In the genomic region with DNA sequence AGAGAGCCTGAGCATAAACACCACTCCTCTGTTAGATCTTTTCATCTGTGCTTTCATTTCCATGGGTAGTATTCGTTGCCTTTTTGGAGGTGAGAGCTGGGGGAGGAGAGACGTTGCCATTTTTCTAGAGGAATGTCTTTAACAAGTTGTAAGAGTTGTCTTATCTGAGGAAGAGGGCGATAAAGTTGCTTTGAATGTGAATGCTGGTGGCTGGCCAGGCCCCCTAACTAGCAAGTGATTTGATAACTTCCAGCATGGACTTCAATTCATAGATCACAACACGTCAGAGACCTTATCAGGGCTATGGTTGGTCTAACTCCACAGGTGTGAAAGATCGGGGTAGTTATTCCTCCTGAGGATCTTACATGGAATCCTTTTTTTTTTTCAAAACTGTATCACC, we compare ENCODE assay signal across 23 cellular contexts. TPM values are rescaled to one million over a fixed set of nuclear protein-coding genes. Genes with fewer than 3 reads are reported as not detected.
"Had no signal": no experiment of that assay in that cellular context is flagged by ENCODE, and none has a peak within 500 bp of the region (broad histone marks: within the 10 kb centered on the region; RNA-seq: fewer than 3 reads in every experiment).

No MANE protein-coding gene starts in this region.

- H3K4me3 ChIP-seq: MG63, SJSA1, SK-N-MC had no signal

- DNase-seq: IMR-90, Karpas-422, KG1, MG63, NCI-H1092 treated with DMSO at 0.1 percent for 48 hours, NCI-H1436, NCI-H187, NCI-H2029, NCI-H2081 treated with DMSO at 0.1 percent for 48 hours, NCI-H2171, NCI-H226, NCI-H446, NCI-H510A, NCI-H524 treated with DMSO at 0.1 percent for 48 hours, NCI-H69, NCI-H774, Right ventricle myocardium superior, RPMI8226, SIG-M5 had no signal

- ATAC-seq: HepG2 had no signal

- H3K9me3 ChIP-seq: MG63, SJSA1 had no signal

- H3K36me3 ChIP-seq: MG63, SJSA1 had no signal

- H3K27me3 ChIP-seq: MG63, SJSA1 had no signal

- H3K27ac ChIP-seq: SJSA1, SK-N-MC had no signal

RNA-seq across cellular contexts. Expression of gene FBP1, which starts 57.2 kb away (rescaled TPM):
- total RNA-seq: HT1080, IMR-90, SJSA1 had no signal
- polyA plus RNA-seq: IMR-90 had no signal
